ENCODE assay signal across 24 cellular contexts in genomic region chr3:39271363-39271762, GRCh38. TPM values are rescaled to one million over a fixed set of nuclear protein-coding genes. Genes with fewer than 3 reads are reported as not detected.
A peak's percentile ranks its signal among the peaks of the same experiment; 100 is the strongest.
DNase-seq lines count a peak whose midpoint lies in the region; ATAC-seq, FAIRE-seq and TF ChIP-seq lines count a peak whose summit lies in the region.
"Had no signal": no experiment of that assay in that cellular context is flagged by ENCODE, and none has a peak within 500 bp of the region (broad histone marks: within the 10 kb centered on the region; RNA-seq: fewer than 3 reads in every experiment).

No MANE protein-coding gene starts in this region.

- H3K27me3 Mint-ChIP-seq in GM23338 (ENCODE audit: insufficient read depth, low read depth, poor library complexity) (peaks cover 7% of the 10 kb centered on the region), immature natural killer cell (ENCODE audit: low read depth in 3 of 3) (peaks cover 5 to 16% (median 15%) of the 10 kb centered on the region in 3 donors)
- H3K27me3 Mint-ChIP-seq: IgD-negative memory B cell had no signal

- H3K9me3 Mint-ChIP-seq in GM23338, result no peaks in the 10 kb centered on the region
- H3K9me3 Mint-ChIP-seq in immature natural killer cell, result no peaks in the 10 kb centered on the region
- H3K9me3 Mint-ChIP-seq: IgD-negative memory B cell had no signal

- no peaks in the 10 kb centered on the region for H3K9me1 ChIP-seq in K562 (ENCODE audit: control insufficient read depth, insufficient read depth, low read length)

- H3K4me1 ChIP-seq in GM23338 (ENCODE audit: insufficient read depth), result no peaks in the 10 kb centered on the region; the same call in 1 of the 2 replicates
- H3K4me1 ChIP-seq in K562 (replicated peaks in 1 of 2; ENCODE audit: control insufficient read depth in 2 of 2, insufficient read depth in 2 of 2, low read length in 2 of 2), result no peaks in the 10 kb centered on the region; a peak in 2 of 5 replicates
- H3K4me1 ChIP-seq in PC-3 (ENCODE audit: insufficient read depth, low read length), result no peaks in the 10 kb centered on the region

- no peak overlapping the region for H3K4me3 Mint-ChIP-seq in GM23338
- H3K4me3 Mint-ChIP-seq in immature natural killer cell, result peak overlapping the region; percentile 82 to 99 (median 97)

- POLR2A ChIA-PET in K562 (lab: Yijun Ruan, JAX), result interaction anchor here (0.6 to 1.5 kb wide), 3 partner anchors 9 to 135 kb away, joined by 3 to 5 read pairs (median 3); partner anchors contain the start of genes CX3CR1 and RPSA
- POLR2A ChIA-PET in PC-3 (lab: Charles Lee; ENCODE audit: unreplicated experiment), result no interaction called here

- H3K4me3 ChIP-seq in GM23338 (no peak overlapping the region), K562 (no peak overlapping the region), PC-3 (ENCODE audit: low read length) (no peak overlapping the region)
- H3K4me3 ChIP-seq: PC-9 had no signal

- TF ChIP-seq CTCF in GM23338 (conservative IDR thresholded peaks at IDR 0.05; ENCODE audit: low read depth in 2 of 2) (no peak), K562 (IDR thresholded peaks at IDR 0.05 in 2 of 3, conservative IDR thresholded peaks at IDR 0.05 in 1 of 3; ENCODE audit: insufficient read depth in 2 of 3, low read depth in 1 of 3, low read length in 3 of 3) (no peak), PC-3 (conservative IDR thresholded peaks at IDR 0.05; ENCODE audit: low read depth, low read length) (no peak)

- no peaks in the 10 kb centered on the region for H3K9me3 ChIP-seq in K562 (replicated peaks; ENCODE audit: control insufficient read depth, insufficient read depth, low read depth, low read length)
- no peaks in the 10 kb centered on the region for H3K9me3 ChIP-seq in PC-3 (ENCODE audit: low read length)

- H3K9me2 ChIP-seq in GM23338 (ENCODE audit: insufficient read depth), result no peaks in the 10 kb centered on the region
- no peaks in the 10 kb centered on the region for H3K9me2 ChIP-seq in PC-3 (replicated peaks; ENCODE audit: low read length)

- H2AFZ ChIP-seq in GM23338 (peak overlapping the region; percentile 47; the same call in 1 of the 2 replicates), K562 (ENCODE audit: low read depth, low read length) (no peak overlapping the region), PC-3 (ENCODE audit: low read length) (no peak overlapping the region)
- H2AFZ ChIP-seq: PC-9 had no signal

- H3K79me2 ChIP-seq in GM23338 (replicated peaks; ENCODE audit: insufficient read depth) (no peaks in the 10 kb centered on the region), K562 (ENCODE audit: control insufficient read depth, insufficient read depth, low read length) (no peaks in the 10 kb centered on the region), PC-3 (ENCODE audit: low read length) (no peaks in the 10 kb centered on the region)

- no peak for TF ChIP-seq RAD21 in K562 (CRISPR knock-in tag; conservative IDR thresholded peaks at IDR 0.05 in 1 of 2, IDR thresholded peaks at IDR 0.05 in 1 of 2)

- CTCF ChIA-PET in K562 (lab: Yijun Ruan, JAX; ENCODE audit: low intra/inter-chr PET ratio), result no interaction called here
- CTCF ChIA-PET in PC-3 (lab: Charles Lee), result interaction anchor here (1.0 kb wide), 1 partner anchor 10 kb away, joined by 3 read pairs; no protein-coding TSS in a partner anchor

- no peaks in the 10 kb centered on the region for H3K36me3 ChIP-seq in GM23338 (ENCODE audit: insufficient read depth)
- no peaks in the 10 kb centered on the region for H3K36me3 ChIP-seq in K562 (ENCODE audit: control insufficient read depth, insufficient read depth, low read length)
- H3K36me3 ChIP-seq in PC-3 (ENCODE audit: low read depth, low read length), result no peaks in the 10 kb centered on the region

- no peaks in the 10 kb centered on the region for H3K27me3 ChIP-seq in GM23338 (ENCODE audit: insufficient read depth)
- H3K27me3 ChIP-seq in K562 (ENCODE audit: control insufficient read depth in 2 of 2, insufficient read depth in 2 of 2, low read length in 2 of 2), result peaks cover 8 to 38% of the 10 kb centered on the region in 2 experiments
- peaks cover 55% of the 10 kb centered on the region for H3K27me3 ChIP-seq in PC-3 (ENCODE audit: low read length)

- 3% methylated on average over 3 of the region's 3 CpGs for WGBS in K562 (ENCODE audit: insufficient coverage, low coverage, missing lambda C conversion rate)

- H3K36me3 Mint-ChIP-seq in GM23338 (ENCODE audit: low read depth), result no peaks in the 10 kb centered on the region
- peaks cover 52 to 80% (median 72%) of the 10 kb centered on the region in 3 donors for H3K36me3 Mint-ChIP-seq in immature natural killer cell
- H3K36me3 Mint-ChIP-seq: IgD-negative memory B cell had no signal

- peak; percentile 32 for FAIRE-seq in K562 (lab: Jason Lieb, UNC)
- FAIRE-seq: D721Med, GM18507, H1 had no signal

- no peak for TF ChIP-seq EP300 in K562 (IDR thresholded peaks at IDR 0.05; ENCODE audit: low read length)

- H3F3A ChIP-seq in GM23338 (replicated peaks; ENCODE audit: low read depth), result no peaks in the 10 kb centered on the region
- no peaks in the 10 kb centered on the region for H3F3A ChIP-seq in PC-3 (ENCODE audit: low read length, unreplicated experiment)

- intact Hi-C loops in K562 (cut with micrococcal nuclease) (no loop called here), PC-3 (cut with micrococcal nuclease) (no loop called here)

- no peak for TF ChIP-seq POLR2A in K562 (conservative IDR thresholded peaks at IDR 0.05)

- BruUV-seq in K562 (replicated peaks; lab: Mats Ljungman, UMichigan) (no TSS peak), PC-3 (replicated peaks; lab: Mats Ljungman, UMichigan) (no TSS peak)

- ATAC-seq in GM23338 (no peak), K562 (no peak), HG02678 (IDR thresholded peaks at IDR 0.05; ENCODE audit: unreplicated experiment) (no peak), PC-3 (no peak)
- ATAC-seq in stimulated activated naive CD8-positive, alpha-beta T cell treated with anti-CD3 and anti-CD28 coated beads, Interleukin-15, Interleukin-2, amounts not matched to agents 100 U/mL and 50 U/mL, for 24 hours, result no peak
- ATAC-seq: HCT116 had no signal

- no peak overlapping the region for H3K27ac ChIP-seq in GM23338 (ENCODE audit: low read depth)
- no peak overlapping the region for H3K27ac ChIP-seq in K562 (ENCODE audit: extremely low read depth, low read depth, low read length)
- no peak overlapping the region for H3K27ac ChIP-seq in PC-3 (ENCODE audit: low read length)
- H3K27ac ChIP-seq: PC-9 had no signal

- H3K27ac Mint-ChIP-seq in GM23338, result no peak overlapping the region
- peak overlapping the region; percentile 94 to 100 (median 98) for H3K27ac Mint-ChIP-seq in immature natural killer cell

- in situ Hi-C loops in K562 (cut with MboI), result no loop called here

- H4K20me1 ChIP-seq in GM23338 (replicated peaks; ENCODE audit: insufficient read depth) (no peaks in the 10 kb centered on the region), K562 (replicated peaks; ENCODE audit: control insufficient read depth, insufficient read depth, low read length) (no peaks in the 10 kb centered on the region), PC-3 (ENCODE audit: low read length) (no peaks in the 10 kb centered on the region)

- DNase-seq in GM23338 (ENCODE audit: low spot score) (no peak), K562 (ENCODE audit: extremely low read depth in 1 of 4, low spot score in 3 of 4) (no peak), immature natural killer cell (peak; percentile 56 to 72 (median 70)), PC-3 (no peak)
- DNase-seq in stimulated activated CD8-positive, alpha-beta memory T cell treated with anti-CD3 and anti-CD28 coated beads, Interleukin-4, amount 100 ng/mL, for 48 hours, result peak; percentile 21
- DNase-seq in stimulated activated naive CD8-positive, alpha-beta T cell treated with anti-CD3 and anti-CD28 coated beads, Interleukin-15, Interleukin-2, amounts not matched to agents 100 U/mL and 50 U/mL, for 24 hours, result no peak
- DNase-seq: C1 segment of cervical spinal cord, DMS53, GDM1, Kasumi-1, NCI-H1417 treated with DMSO at 0.1 percent for 48 hours, NCI-H187, NCI-H446, NCI-H526, PC-9, RPMI8226, SHP77 had no signal

- H3K4me1 Mint-ChIP-seq in GM23338, result peaks cover 3% of the 10 kb centered on the region; the same call in 2 of the 3 replicates
- H3K4me1 Mint-ChIP-seq in immature natural killer cell, result peaks cover 97 to 100% of the 10 kb centered on the region in 2 donors

- H3K9ac ChIP-seq in K562 (ENCODE audit: insufficient read depth in 1 of 2, low read depth in 2 of 2, low read length in 2 of 2), result no peak overlapping the region
- H3K9ac ChIP-seq in PC-3 (ENCODE audit: low read length), result no peak overlapping the region

- no peak overlapping the region for H3K4me2 ChIP-seq in GM23338
- H3K4me2 ChIP-seq in K562 (ENCODE audit: insufficient read depth, low read length), result no peak overlapping the region
- H3K4me2 ChIP-seq in PC-3 (ENCODE audit: low read length), result no peak overlapping the region
- H3K4me2 ChIP-seq: PC-9 had no signal

RNA-seq across cellular contexts. Expression of gene CX3CR1, which starts 8.5 kb away (rescaled TPM):
- total RNA-seq in GM23338 (2014; rRNA removed; shearing (Covaris generic)), result 0.24 TPM in 1 of 2 replicates, not detected in the other
- polyA plus RNA-seq in GM23338 (2016; fragmentation: Nextera tagmentation; extraction: Ambion mirVana) (0.42 TPM in 1 of 2 replicates, not detected in the other), K562 (2011; rRNA removed) (0.21 TPM in 1 of 2 replicates, not detected in the other), K562 (2014; fragmentation: Illumina TruSeq; extraction: Trizol) (not detected in 2 replicates), K562 (2014; fragmentation: Nextera tagmentation; extraction: Ambion mirVana) (not detected), K562 (2014; rRNA removed) (0.03 TPM in 1 of 2 replicates, not detected in the other), immature natural killer cell (1,000 to 10,000 TPM in 1 of 3 donors, 100 to 1,000 TPM in 2; 338 to 1,281 (median 522) TPM)
- total RNA-seq in K562 (2011; cell fraction: chromatin; rRNA removed; ENCODE audit: low replicate concordance), result not detected in 2 replicates
- total RNA-seq in K562 (2011; cell fraction: nucleolus; rRNA removed), result not detected in 2 replicates
- total RNA-seq in K562 (2011; cell fraction: nucleoplasm; rRNA removed), result not detected in 2 replicates
- total RNA-seq in K562 (2014; rRNA removed) (not detected in 2 replicates), K562 (2014; rRNA removed; fragmentation: Illumina TruSeq; extraction: Trizol) (not detected in 2 replicates), K562 (2015; rRNA removed; fragmentation: Illumina TruSeq; extraction: Trizol) (not detected in 2 replicates), K562 (2021) (not detected in 2 replicates), PC-3 (2014; rRNA removed) (not detected in 2 replicates)
- not detected in 2 replicates for polyA plus RNA-seq in K562 (2011; cell fraction: cytosol; rRNA removed)
- polyA plus RNA-seq in K562 (2011; cell fraction: nucleus; rRNA removed), result not detected in 2 replicates
- polyA plus RNA-seq in K562 (2012), result 0.17 TPM in 1 of 2 replicates, not detected in the other
- polyA minus RNA-seq in K562 (2011; rRNA and poly(A)+ RNA removed), result not detected in 2 replicates
- polyA minus RNA-seq in K562 (2011; cell fraction: cytosol; rRNA and poly(A)+ RNA removed), result not detected in 2 replicates
- not detected in 2 replicates for polyA minus RNA-seq in K562 (2011; cell fraction: nucleus; rRNA and poly(A)+ RNA removed)
- total RNA-seq: H1, MCF 10A, PC-9 had no signal

RNA-seq across cellular contexts. Expression of gene CCR8, which starts 58.1 kb away (rescaled TPM):
- not detected in 2 replicates for total RNA-seq in GM23338 (2014; rRNA removed; shearing (Covaris generic))
- polyA plus RNA-seq in GM23338 (2016; fragmentation: Nextera tagmentation; extraction: Ambion mirVana), result 0.23 and 0.55 TPM in 2 replicates
- not detected in 2 replicates for total RNA-seq in K562 (2011; cell fraction: chromatin; rRNA removed; ENCODE audit: low replicate concordance)
- total RNA-seq in K562 (2011; cell fraction: nucleolus; rRNA removed), result not detected in 2 replicates
- total RNA-seq in K562 (2011; cell fraction: nucleoplasm; rRNA removed), result not detected in 2 replicates
- total RNA-seq in K562 (2014; rRNA removed), result not detected in 2 replicates
- total RNA-seq in K562 (2014; rRNA removed; fragmentation: Illumina TruSeq; extraction: Trizol), result not detected in 2 replicates
- not detected in 2 replicates for total RNA-seq in K562 (2015; rRNA removed; fragmentation: Illumina TruSeq; extraction: Trizol)
- total RNA-seq in K562 (2021), result not detected in 2 replicates
- polyA plus RNA-seq in K562 (2011; rRNA removed), result not detected in 2 replicates
- 0.04 TPM in 1 of 2 replicates, not detected in the other for polyA plus RNA-seq in K562 (2011; cell fraction: cytosol; rRNA removed)
- not detected in 2 replicates for polyA plus RNA-seq in K562 (2011; cell fraction: nucleus; rRNA removed)
- 0.09 TPM in 1 of 2 replicates, not detected in the other for polyA plus RNA-seq in K562 (2012)
- not detected in 2 replicates for polyA plus RNA-seq in K562 (2014; fragmentation: Illumina TruSeq; extraction: Trizol)
- polyA plus RNA-seq in K562 (2014; fragmentation: Nextera tagmentation; extraction: Ambion mirVana), result not detected
- polyA plus RNA-seq in K562 (2014; rRNA removed), result not detected in 2 replicates
- polyA minus RNA-seq in K562 (2011; rRNA and poly(A)+ RNA removed), result not detected in 2 replicates
- polyA minus RNA-seq in K562 (2011; cell fraction: cytosol; rRNA and poly(A)+ RNA removed), result not detected in 2 replicates
- not detected in 2 replicates for polyA minus RNA-seq in K562 (2011; cell fraction: nucleus; rRNA and poly(A)+ RNA removed)
- polyA plus RNA-seq in immature natural killer cell, result 1 to 10 TPM in 2 of 3 donors, not detected in 1; 1.1 TPM
- total RNA-seq in PC-3 (2014; rRNA removed), result not detected in 2 replicates
- total RNA-seq: H1, MCF 10A, PC-9 had no signal
- polyA plus RNA-seq: IgD-negative memory B cell had no signal

Comparison
In these comparisons a context has a peak if more than half of its experiments do, and no peak if none do; other contexts are left out.
1. DNase-seq: peak in immature natural killer cell (3 of 3) and stimulated activated CD8-positive, alpha-beta memory T cell treated with anti-CD3 and anti-CD28 coated beads, Interleukin-4, amount 100 ng/mL, for 48 hours (single experiment); none in GM23338 (single experiment), K562 (0 of 4), stimulated activated naive CD8-positive, alpha-beta T cell treated with anti-CD3 and anti-CD28 coated beads, Interleukin-15, Interleukin-2, amounts not matched to agents 100 U/mL and 50 U/mL, for 24 hours (single experiment) and PC-3 (single experiment).